ENCODE assay signal across 8 cellular contexts in the genomic region with DNA sequence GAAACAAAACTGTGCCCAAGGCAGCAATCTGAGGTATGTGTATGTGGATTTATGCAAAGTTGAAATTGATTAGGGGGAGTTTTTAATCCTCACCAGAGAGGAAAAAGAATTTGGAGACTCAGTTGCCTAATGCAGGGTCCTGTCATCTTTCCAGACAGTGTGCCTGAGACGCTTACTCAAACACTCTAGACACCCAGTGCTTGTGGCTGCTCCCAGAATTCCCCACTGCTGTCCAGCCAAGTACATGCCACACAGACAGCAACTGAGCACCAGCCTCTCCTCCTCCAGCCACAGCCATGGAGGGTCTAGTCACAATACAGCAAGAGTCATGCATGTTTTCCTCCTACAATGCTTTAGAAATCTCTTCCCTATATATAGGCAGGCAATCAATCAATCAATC.
DNase-seq lines count a peak whose midpoint lies in the region; ATAC-seq and TF ChIP-seq lines count a peak whose summit lies in the region.
"Had no signal": no experiment of that assay in that cellular context is flagged by ENCODE, and none has a peak within 500 bp of the region (broad histone marks: within the 10 kb centered on the region; RNA-seq: fewer than 3 reads in every experiment).

No MANE protein-coding gene starts in this region.

- DNase-seq in SJSA1 (ENCODE audit: low read depth in 1 of 2, low spot score in 2 of 2): no peak
- DNase-seq in endodermal cell: no peak
- no peak for DNase-seq in mesothelial cell of epicardium (ENCODE audit: low spot score in 2 of 2, unreplicated experiment in 2 of 2)
- DNase-seq in transverse colon: no peak
- no peak for DNase-seq in stimulated activated naive CD4-positive, alpha-beta T cell (lab: John Stamatoyannopoulos, UW)
- DNase-seq in NCI-H1417 (lab: John Stamatoyannopoulos, UW): no peak
- DNase-seq: NCI-H1105 had no signal

- H3K4me3 ChIP-seq in SJSA1: no peak overlapping the region
- no peak overlapping the region for H3K4me3 ChIP-seq in endodermal cell (ENCODE audit: low read length)
- H3K4me3 ChIP-seq in transverse colon: no peak overlapping the region

- no peak for TF ChIP-seq EP300 in transverse colon (IDR thresholded peaks at IDR 0.05; ENCODE audit: low read depth)

- H3K36me3 ChIP-seq in SJSA1 (peaks cover 12% of the 10 kb centered on the region; the same call in 1 of the 2 replicates), endodermal cell (ENCODE audit: control insufficient read depth, insufficient read depth, low read length) (peaks cover 83% of the 10 kb centered on the region), transverse colon (peaks cover 0 to 17% (median 3%) of the 10 kb centered on the region in 4 donors)

- H3K27me3 Mint-ChIP-seq in endodermal cell (ENCODE audit: insufficient read depth) (no peaks in the 10 kb centered on the region), mesothelial cell of epicardium (ENCODE audit: low read depth) (no peaks in the 10 kb centered on the region)

- H3K9me3 Mint-ChIP-seq in endodermal cell (no peaks in the 10 kb centered on the region), mesothelial cell of epicardium (no peaks in the 10 kb centered on the region)

- H3K4me1 Mint-ChIP-seq in endodermal cell (peaks cover 29% of the 10 kb centered on the region), mesothelial cell of epicardium (peaks cover 80% of the 10 kb centered on the region)

- no peak overlapping the region for H3K4me3 Mint-ChIP-seq in endodermal cell
- peak overlapping the region; percentile 28 for H3K4me3 Mint-ChIP-seq in mesothelial cell of epicardium

- no peak for ATAC-seq in GM19452 (IDR thresholded peaks at IDR 0.05; ENCODE audit: unreplicated experiment)

- H3K36me3 Mint-ChIP-seq in endodermal cell (ENCODE audit: low read depth): peaks cover 47% of the 10 kb centered on the region
- H3K36me3 Mint-ChIP-seq in mesothelial cell of epicardium: peaks cover 10% of the 10 kb centered on the region

- intact Hi-C loops in transverse colon (cut with DNase I; ENCODE audit: low total_unique reads): loop anchor here (2.0 to 10.0 kb wide), 3 partner anchors 42 to 118 kb away; partner anchors contain the start of gene HIC1

- H3K27ac Mint-ChIP-seq in endodermal cell (peak overlapping the region; percentile 71), mesothelial cell of epicardium (peak overlapping the region; percentile 99)

- no peak for TF ChIP-seq POLR2A in transverse colon (IDR thresholded peaks at IDR 0.05)

- no peak overlapping the region for H3K9ac ChIP-seq in endodermal cell (ENCODE audit: extremely low read depth, low read length, poor library complexity, severe bottlenecking)

- no peak for TF ChIP-seq CTCF in endodermal cell (conservative IDR thresholded peaks at IDR 0.05)
- no peak for TF ChIP-seq CTCF in mesothelial cell of epicardium (IDR thresholded peaks at IDR 0.05; ENCODE audit: unreplicated experiment)
- no peak for TF ChIP-seq CTCF in transverse colon (IDR thresholded peaks at IDR 0.05)

- WGBS in endodermal cell (ENCODE audit: insufficient coverage in 1 of 2, insufficient read length in 1 of 2), 2 experiments: 67 to 86% methylated on average over 1 of the region's 1 CpG
- 60 to 65% methylated on average over 1 of the region's 1 CpG for WGBS in transverse colon (ENCODE audit: low coverage in 1 of 2), 2 donors

- H3K9me3 ChIP-seq in SJSA1 (replicated peaks) (no peaks in the 10 kb centered on the region), endodermal cell (ENCODE audit: control insufficient read depth, low read length) (no peaks in the 10 kb centered on the region), transverse colon (no peaks in the 10 kb centered on the region)

- H3K27me3 ChIP-seq in SJSA1 (replicated peaks) (no peaks in the 10 kb centered on the region), endodermal cell (ENCODE audit: control insufficient read depth, insufficient read depth, low read length, poor library complexity, severe bottlenecking) (no peaks in the 10 kb centered on the region), transverse colon (no peaks in the 10 kb centered on the region)

- H3K4me1 ChIP-seq in SJSA1 (replicated peaks): peaks cover 64% of the 10 kb centered on the region
- H3K4me1 ChIP-seq in endodermal cell (ENCODE audit: control insufficient read depth, insufficient read depth, low read length): peaks cover 13% of the 10 kb centered on the region
- H3K4me1 ChIP-seq in transverse colon: peaks cover 28 to 55% (median 37%) of the 10 kb centered on the region in 4 donors

- in situ Hi-C loops in transverse colon (cut with MboI; ENCODE audit: low pct_ligation_motif_present in 1 of 4, low pct_unique_long_range_greater_than_20kb in 1 of 4, low sequenced_read_pairs in 3 of 4): loop anchor here in 1 of 4 donors (25.0 kb wide), 1 partner anchor 111 kb away; the partner anchor contains the start of gene HIC1

- H3K27ac ChIP-seq in SJSA1 (peak overlapping the region; percentile 86), endodermal cell (ENCODE audit: low read depth, low read length) (peak overlapping the region; percentile 36), transverse colon (peak overlapping the region; percentile 76 to 87 (median 82))

Comparison
In these comparisons a context has a peak if more than half of its experiments do, and no peak if none do; other contexts are left out.
1. H3K27ac ChIP-seq: peak in every context shown above with its lines; median percentile 86 in SJSA1; 82 in transverse colon; 36 in endodermal cell.